In the genomic region with DNA sequence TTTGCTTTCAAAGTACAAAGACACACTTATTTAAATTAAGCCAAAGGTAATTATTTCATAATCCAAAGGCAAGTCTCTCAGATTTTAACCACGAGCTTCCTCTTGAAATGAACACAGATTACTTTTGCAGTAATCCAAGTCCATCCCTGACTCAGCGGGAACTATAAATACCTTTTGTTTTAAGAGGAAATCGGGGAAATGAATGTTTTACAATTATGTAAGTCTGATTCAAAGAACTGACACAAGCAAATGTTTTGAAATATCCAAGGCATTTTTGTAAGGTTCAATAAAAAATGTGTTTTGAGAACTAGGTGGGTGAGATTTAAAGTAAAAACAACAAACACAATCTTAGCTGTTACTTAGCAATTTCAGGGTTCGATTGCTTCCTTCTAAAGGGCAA, we compare ENCODE assay signal across 10 cellular contexts.
A peak's percentile ranks its signal among the peaks of the same experiment; 100 is the strongest.
DNase-seq lines count a peak whose midpoint lies in the region; ATAC-seq, FAIRE-seq and TF ChIP-seq lines count a peak whose summit lies in the region.
"Had no signal": no experiment of that assay in that cellular context is flagged by ENCODE, and none has a peak within 500 bp of the region (broad histone marks: within the 10 kb centered on the region; RNA-seq: fewer than 3 reads in every experiment).

No MANE protein-coding gene starts in this region.

- peak overlapping the region; percentile 91 to 94 for H3K27ac Mint-ChIP-seq in natural killer cell treated with Interleukin-12 subunit alpha and Interleukin-12 subunit beta and Interleukin-15 and Interleukin-18, amount 100 ng/mL, for 72 hours
- peak overlapping the region in 1 of 2 donors; percentile 11 for H3K27ac Mint-ChIP-seq in natural killer cell
- no peak overlapping the region for H3K27ac Mint-ChIP-seq in stimulated activated naive B cell treated with anti-CD40 and anti-IgM and Interleukin-4, amounts not matched to agents 10 μg/mL and 1 μg/mL and 100 μg/mL, for 72 hours

- H3K27me3 Mint-ChIP-seq in natural killer cell treated with Interleukin-12 subunit alpha and Interleukin-12 subunit beta and Interleukin-15 and Interleukin-18, amount 100 ng/mL, for 72 hours = no peaks in the 10 kb centered on the region
- H3K27me3 Mint-ChIP-seq in natural killer cell (ENCODE audit: low read depth in 2 of 2) = no peaks in the 10 kb centered on the region
- no peaks in the 10 kb centered on the region for H3K27me3 Mint-ChIP-seq in stimulated activated naive B cell treated with anti-CD40 and anti-IgM and Interleukin-4, amounts not matched to agents 10 μg/mL and 1 μg/mL and 100 μg/mL, for 72 hours

- H3K36me3 Mint-ChIP-seq in natural killer cell treated with Interleukin-12 subunit alpha and Interleukin-12 subunit beta and Interleukin-15 and Interleukin-18, amount 100 ng/mL, for 72 hours = peaks cover 16% of the 10 kb centered on the region
- peaks cover 7% of the 10 kb centered on the region for H3K36me3 Mint-ChIP-seq in natural killer cell
- H3K36me3 Mint-ChIP-seq in stimulated activated naive B cell treated with anti-CD40 and anti-IgM and Interleukin-4, amounts not matched to agents 10 μg/mL and 1 μg/mL and 100 μg/mL, for 72 hours = peaks cover 15 to 26% of the 10 kb centered on the region in 2 donors

- no peak for TF ChIP-seq CTCF in natural killer cell (IDR thresholded peaks at IDR 0.05)
- TF ChIP-seq CTCF in GM12878 (IDR thresholded peaks at IDR 0.05 in 2 of 3, conservative IDR thresholded peaks at IDR 0.05 in 1 of 3; ENCODE audit: control insufficient read depth in 2 of 3, extremely low read depth in 1 of 3, insufficient read depth in 1 of 3, low read depth in 3 of 3, low read length in 3 of 3) = no peak
- TF ChIP-seq CTCF in hepatocyte (IDR thresholded peaks at IDR 0.05; ENCODE audit: poor library complexity) = no peak

- no peak overlapping the region; the same call in 1 of the 2 replicates for H3K9ac ChIP-seq in GM12878 (ENCODE audit: control insufficient read depth, insufficient read depth, low read length)

- intact Hi-C loops in natural killer cell (cut with micrococcal nuclease) = no loop called here
- intact Hi-C loops in GM12878 (cut with micrococcal nuclease; ENCODE audit: unreplicated experiment) = loop anchor here (2.0 kb wide), 1 partner anchor 34 kb away; no protein-coding TSS in a partner anchor

- peak overlapping the region; percentile 69 for H3K4me3 Mint-ChIP-seq in natural killer cell treated with Interleukin-12 subunit alpha and Interleukin-12 subunit beta and Interleukin-15 and Interleukin-18, amount 100 ng/mL, for 72 hours
- H3K4me3 Mint-ChIP-seq in natural killer cell = no peak overlapping the region
- H3K4me3 Mint-ChIP-seq in stimulated activated naive B cell treated with anti-CD40 and anti-IgM and Interleukin-4, amounts not matched to agents 10 μg/mL and 1 μg/mL and 100 μg/mL, for 72 hours = no peak overlapping the region

- in situ Hi-C loops in GM12878 (cut with MboI) = loop anchor here (5.0 kb wide), 1 partner anchor 76 kb away; no protein-coding TSS in a partner anchor

- H3K79me2 ChIP-seq in GM12878 (ENCODE audit: control insufficient read depth, insufficient read depth, low read length) (no peaks in the 10 kb centered on the region; the same call in 1 of the 2 replicates), hepatocyte (no peaks in the 10 kb centered on the region)

- RAD21 ChIA-PET in GM12878 (lab: Charles Lee; ENCODE audit: unreplicated experiment) = interaction anchor here (0.8 to 2.7 kb wide), 8 partner anchors 11 to 82 kb away, joined by 3 to 18 read pairs (median 9); no protein-coding TSS in a partner anchor

- H2AFZ ChIP-seq in GM12878 (ENCODE audit: control insufficient read depth, low read depth, low read length) (no peak overlapping the region), hepatocyte (no peak overlapping the region)

- no peaks in the 10 kb centered on the region for H3K9me3 Mint-ChIP-seq in natural killer cell treated with Interleukin-12 subunit alpha and Interleukin-12 subunit beta and Interleukin-15 and Interleukin-18, amount 100 ng/mL, for 72 hours
- no peaks in the 10 kb centered on the region for H3K9me3 Mint-ChIP-seq in natural killer cell
- H3K9me3 Mint-ChIP-seq in stimulated activated naive B cell treated with anti-CD40 and anti-IgM and Interleukin-4, amounts not matched to agents 10 μg/mL and 1 μg/mL and 100 μg/mL, for 72 hours = no peaks in the 10 kb centered on the region

- no peak for TF ChIP-seq POLR2A in GM12878 (IDR thresholded peaks at IDR 0.05; ENCODE audit: low read depth, low read length)
- no peak for TF ChIP-seq POLR2A in erythroblast (IDR thresholded peaks at IDR 0.05; ENCODE audit: low read length)

- DNase-seq in natural killer cell treated with Interleukin-12 subunit alpha and Interleukin-12 subunit beta and Interleukin-15 and Interleukin-18, amount 100 ng/mL, for 72 hours (ENCODE audit: low spot score) = no peak
- no peak for DNase-seq in natural killer cell
- DNase-seq in GM12878 (ENCODE audit: low read depth, low spot score) = no peak
- DNase-seq in stimulated activated naive B cell treated with anti-CD40 and anti-IgM and Interleukin-4, amounts not matched to agents 10 μg/mL and 1 μg/mL and 100 μg/mL, for 72 hours = no peak
- DNase-seq in hepatocyte (ENCODE audit: low spot score) = no peak
- no peak for DNase-seq in erythroblast (lab: John Stamatoyannopoulos, UW)
- DNase-seq: DMS79 treated with DMSO at 0.1 percent for 48 hours, mesendoderm had no signal

- H3K4me1 ChIP-seq in GM12878 (ENCODE audit: control insufficient read depth, insufficient read depth, low read length) (peaks cover 30% of the 10 kb centered on the region), hepatocyte (ENCODE audit: insufficient read depth) (no peaks in the 10 kb centered on the region)

- BruUV-seq in GM12878 (replicated peaks; lab: Mats Ljungman, UMichigan) = no TSS peak

- WGBS in GM12878 (ENCODE audit: insufficient coverage, insufficient replicate concordance, low lambda C conversion rate, missing lambda C conversion rate) = 61% methylated on average over 4 of the region's 4 CpGs
- WGBS in hepatocyte (ENCODE audit: low lambda C conversion rate, missing lambda C conversion rate) = 64% methylated on average over 4 of the region's 4 CpGs

- POLR2A ChIA-PET in GM12878 (lab: Charles Lee) = interaction anchor here (0.7 to 2.7 kb wide), 7 partner anchors 15 to 191 kb away, joined by 3 to 8 read pairs (median 5); no protein-coding TSS in a partner anchor

- no peaks in the 10 kb centered on the region for H4K20me1 ChIP-seq in GM12878 (ENCODE audit: control insufficient read depth, insufficient read depth)
- no peaks in the 10 kb centered on the region for H4K20me1 ChIP-seq in hepatocyte (ENCODE audit: insufficient read depth, poor library complexity, severe bottlenecking)

- H3K9me3 ChIP-seq in GM12878 (replicated peaks; ENCODE audit: control insufficient read depth, insufficient read depth, low read length) (no peaks in the 10 kb centered on the region), hepatocyte (ENCODE audit: low read depth) (no peaks in the 10 kb centered on the region)

- H3K27me3 ChIP-seq in GM12878 (replicated peaks in 1 of 2; ENCODE audit: control insufficient read depth in 2 of 2, insufficient read depth in 2 of 2, low read length in 1 of 2) (no peaks in the 10 kb centered on the region), layer of hippocampus (ENCODE audit: control insufficient read depth, insufficient read depth, low read length) (no peaks in the 10 kb centered on the region), hepatocyte (no peaks in the 10 kb centered on the region)

- H3K4me2 ChIP-seq in GM12878 (ENCODE audit: control insufficient read depth, insufficient read depth) (peak overlapping the region; percentile 77), hepatocyte (no peak overlapping the region)

- H3K9me2 ChIP-seq in hepatocyte (replicated peaks; ENCODE audit: insufficient read depth) = no peaks in the 10 kb centered on the region

- FAIRE-seq in GM12878 (lab: Jason Lieb, UNC) = peak; percentile 49

- no peak for ATAC-seq in natural killer cell treated with Interleukin-12 subunit alpha and Interleukin-12 subunit beta and Interleukin-15 and Interleukin-18, amount 100 ng/mL, for 72 hours
- no peak for ATAC-seq in natural killer cell
- no peak for ATAC-seq in GM12878
- no peak for ATAC-seq in stimulated activated naive B cell treated with anti-CD40 and anti-IgM and Interleukin-4, amounts not matched to agents 10 μg/mL and 1 μg/mL and 100 μg/mL, for 72 hours (replicated peaks)
- no peak for ATAC-seq in GM19455 (IDR thresholded peaks at IDR 0.05; ENCODE audit: unreplicated experiment)

- CTCF ChIA-PET in GM12878 (lab: Yijun Ruan, JAX) = interaction anchor here (0.9 to 2.0 kb wide), 4 partner anchors 9 to 82 kb away, joined by 3 to 8 read pairs (median 5); no protein-coding TSS in a partner anchor

- 0 out of 2 replicates have a peak overlapping the region, but pooled peaks have one; percentile 45 for H3K4me3 ChIP-seq in GM12878
- H3K4me3 ChIP-seq in hepatocyte = no peak overlapping the region

- H3K4me1 Mint-ChIP-seq in natural killer cell treated with Interleukin-12 subunit alpha and Interleukin-12 subunit beta and Interleukin-15 and Interleukin-18, amount 100 ng/mL, for 72 hours (ENCODE audit: low read depth in 2 of 2) = peaks cover 38 to 61% of the 10 kb centered on the region in 2 donors
- H3K4me1 Mint-ChIP-seq in natural killer cell = peaks cover 16 to 22% of the 10 kb centered on the region in 2 donors
- H3K4me1 Mint-ChIP-seq in stimulated activated naive B cell treated with anti-CD40 and anti-IgM and Interleukin-4, amounts not matched to agents 10 μg/mL and 1 μg/mL and 100 μg/mL, for 72 hours = peaks cover 19 to 30% of the 10 kb centered on the region in 2 donors

- SMC1A ChIA-PET in GM12878 (lab: Charles Lee; ENCODE audit: uncharacterized antibody, unreplicated experiment) = interaction anchor here (0.8 to 3.7 kb wide), 16 partner anchors 9 to 191 kb away, joined by 4 to 58 read pairs (median 7); no protein-coding TSS in a partner anchor

- no peaks in the 10 kb centered on the region; a peak in 1 of 4 replicates for H3K36me3 ChIP-seq in GM12878 (ENCODE audit: control insufficient read depth in 2 of 2, insufficient read depth in 2 of 2, low read length in 1 of 2)
- H3K36me3 ChIP-seq in hepatocyte (replicated peaks; ENCODE audit: insufficient read depth, low read depth) = no peaks in the 10 kb centered on the region

- peak overlapping the region; percentile 80; the same call in 1 of the 2 replicates for H3K27ac ChIP-seq in GM12878 (ENCODE audit: control insufficient read depth, insufficient read depth)
- H3K27ac ChIP-seq in layer of hippocampus (ENCODE audit: low read depth, low read length) = peak overlapping the region; percentile 73
- H3K27ac ChIP-seq in hepatocyte = no peak overlapping the region

- no peak for TF ChIP-seq EP300 in GM12878 (IDR thresholded peaks at IDR 0.05; ENCODE audit: borderline replicate concordance in 1 of 2, control insufficient read depth in 1 of 2, low read depth in 2 of 2, low read length in 2 of 2)

- TF ChIP-seq RAD21 in GM12878 (IDR thresholded peaks at IDR 0.05; ENCODE audit: insufficient read depth, low read depth, low read length) = no peak

TF ChIP-seq in GM12878, 131 proteins besides CTCF, POLR2A, EP300 and RAD21 (continues in another document):
- TF ChIP-seq FOS (IDR thresholded peaks at IDR 0.05; ENCODE audit: borderline replicate concordance, extremely low read depth, insufficient read length) (no peak), CBX3 (IDR thresholded peaks at IDR 0.05; ENCODE audit: borderline replicate concordance, low read depth) (no peak), CEBPB (IDR thresholded peaks at IDR 0.05; ENCODE audit: borderline replicate concordance in 1 of 2, low read depth in 2 of 2, low read length in 2 of 2) (no peak)
